ENCODE assay signal across 9 cellular contexts in genomic region chr14:53032161-53032803, GRCh38.
DNase-seq lines count a peak whose midpoint lies in the region; ATAC-seq and TF ChIP-seq lines count a peak whose summit lies in the region.
"Had no signal": no experiment of that assay in that cellular context is flagged by ENCODE, and none has a peak within 500 bp of the region (broad histone marks: within the 10 kb centered on the region; RNA-seq: fewer than 3 reads in every experiment).

No MANE protein-coding gene starts in this region.

- H3K9me3 ChIP-seq in lung (ENCODE audit: control insufficient read depth in 2 of 2, insufficient read depth in 1 of 2, low read length in 1 of 2): no peaks in the 10 kb centered on the region

- H3K36me3 ChIP-seq in lung (ENCODE audit: control insufficient read depth in 2 of 2, insufficient read depth in 2 of 2, low read length in 2 of 2): no peaks in the 10 kb centered on the region

- 39 to 69% methylated on average over 2 of the region's 2 CpGs for WGBS in lung, 2 donors

- TF ChIP-seq CTCF in dorsolateral prefrontal cortex (IDR thresholded peaks at IDR 0.05 in 54 of 56, conservative IDR thresholded peaks at IDR 0.05 in 2 of 56; ENCODE audit: low read depth in 1 of 56, partially characterized antibody in 56 of 56): no peak
- no peak for TF ChIP-seq CTCF in lung (IDR thresholded peaks at IDR 0.05; ENCODE audit: control extremely low read depth, extremely low read depth)
- no peak for TF ChIP-seq CTCF in endothelial cell (IDR thresholded peaks at IDR 0.05; ENCODE audit: unreplicated experiment)

- H3K4me3 Mint-ChIP-seq in endothelial cell (ENCODE audit: unreplicated experiment): no peak overlapping the region

- intact Hi-C loops in dorsolateral prefrontal cortex (cut with DNase I): no loop called here

- ATAC-seq in lung (ENCODE audit: insufficient read depth, low FRiP score): no peak
- ATAC-seq: GM12878 had no signal

- H3K27ac ChIP-seq in dorsolateral prefrontal cortex (peak overlapping the region in 56 of 59 donors; percentile 11 to 84 (median 67)), lung (ENCODE audit: low read depth in 1 of 2, low read length in 1 of 2) (no peak overlapping the region)

- H3K4me3 ChIP-seq in dorsolateral prefrontal cortex: no peak overlapping the region
- no peak overlapping the region for H3K4me3 ChIP-seq in lung
- H3K4me3 ChIP-seq: GM12878 had no signal

- peak; percentile 94 for DNase-seq in M059J (ENCODE audit: low read depth)
- no peak for DNase-seq in dorsolateral prefrontal cortex
- DNase-seq in lung (ENCODE audit: low spot score): peak; percentile 41
- DNase-seq in ureter (ENCODE audit: low spot score): peak; percentile 45
- no peak for DNase-seq in endothelial cell (ENCODE audit: low spot score)
- DNase-seq in ecto neural progenitor cell (ENCODE audit: low spot score): no peak
- DNase-seq in SIG-M5 (lab: John Stamatoyannopoulos, UW): no peak
- DNase-seq: activated T-cell treated with anti-CD3 and anti-CD28 coated beads, Interleukin-2, amount 50 U/mL, for 1 hour had no signal

- H3K27me3 ChIP-seq in dorsolateral prefrontal cortex (no peaks in the 10 kb centered on the region), lung (ENCODE audit: control insufficient read depth, insufficient read depth) (no peaks in the 10 kb centered on the region)

- H3K36me3 Mint-ChIP-seq in endothelial cell (ENCODE audit: low read depth, unreplicated experiment): no peaks in the 10 kb centered on the region

- H3K4me1 ChIP-seq in lung (ENCODE audit: control insufficient read depth in 2 of 2, insufficient read depth in 2 of 2, low read length in 2 of 2): peaks cover 0 to 9% of the 10 kb centered on the region in 2 donors

- no peaks in the 10 kb centered on the region for H3K9me3 Mint-ChIP-seq in endothelial cell (ENCODE audit: unreplicated experiment)

- H3K4me1 Mint-ChIP-seq in endothelial cell (ENCODE audit: unreplicated experiment): peaks cover 10% of the 10 kb centered on the region

- H3K27me3 Mint-ChIP-seq in endothelial cell (ENCODE audit: unreplicated experiment): no peaks in the 10 kb centered on the region

- no peak overlapping the region for H3K27ac Mint-ChIP-seq in endothelial cell (ENCODE audit: unreplicated experiment)

Comparison
In these comparisons a context has a peak if more than half of its experiments do, and no peak if none do; other contexts are left out.
1. DNase-seq: peak in M059J (single experiment), lung (single experiment) and ureter (single experiment); none in dorsolateral prefrontal cortex (0 of 10), endothelial cell (single experiment), ecto neural progenitor cell (single experiment) and SIG-M5 (single experiment).
2. H3K27ac ChIP-seq: peak in dorsolateral prefrontal cortex (56 of 59); none in lung (0 of 2).